ENCODE assay signal across 21 cellular contexts in the genomic region with DNA sequence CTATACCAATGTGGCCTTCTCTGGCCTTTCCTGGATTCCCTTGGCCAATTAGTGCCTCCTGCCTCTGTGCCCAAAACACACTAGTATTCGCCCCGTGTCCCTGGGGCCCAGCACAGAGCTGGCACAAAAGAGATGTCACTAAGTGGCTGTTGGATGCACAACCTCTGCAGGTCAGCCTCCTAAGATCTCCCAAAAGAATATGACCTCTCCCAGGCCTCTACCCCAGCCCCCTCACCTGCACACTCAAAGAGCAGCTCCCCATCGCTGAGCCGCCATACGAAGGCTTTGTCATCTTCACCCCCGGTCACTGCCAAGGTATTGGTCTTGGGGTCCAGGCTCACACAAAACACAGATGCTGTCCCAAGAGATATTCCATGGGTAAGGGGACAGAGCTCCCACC. TPM values are rescaled to one million over a fixed set of nuclear protein-coding genes. Genes with fewer than 3 reads are reported as not detected.
A peak's percentile ranks its signal among the peaks of the same experiment; 100 is the strongest.
DNase-seq lines count a peak whose midpoint lies in the region; ATAC-seq and TF ChIP-seq lines count a peak whose summit lies in the region.
"Had no signal": no experiment of that assay in that cellular context is flagged by ENCODE, and none has a peak within 500 bp of the region (broad histone marks: within the 10 kb centered on the region; RNA-seq: fewer than 3 reads in every experiment).

No MANE protein-coding gene starts in this region.

- CTCF ChIA-PET in activated naive CD4-positive, alpha-beta T cell treated with anti-CD3 and anti-CD28 coated beads for 36 hours (lab: Charles Lee): interaction anchor here (0.8 to 1.1 kb wide), 3 partner anchors 9 to 82 kb away, joined by 3 to 4 read pairs (median 3); no protein-coding TSS in a partner anchor
- CTCF ChIA-PET in activated CD8-positive, alpha-beta T cell treated with anti-CD3 and anti-CD28 coated beads for 36 hours (lab: Charles Lee): interaction anchor here (1.5 to 2.3 kb wide), 2 partner anchors 10 to 11 kb away, joined by 5 to 10 read pairs; no protein-coding TSS in a partner anchor

- no peaks in the 10 kb centered on the region for H3K9me3 Mint-ChIP-seq in activated naive CD4-positive, alpha-beta T cell treated with anti-CD3 and anti-CD28 coated beads, Interleukin-2, amount 50 U/mL, for 72 hours
- no peaks in the 10 kb centered on the region for H3K9me3 Mint-ChIP-seq in activated naive CD4-positive, alpha-beta T cell treated with anti-CD3 and anti-CD28 coated beads for 36 hours
- H3K9me3 Mint-ChIP-seq in activated CD8-positive, alpha-beta T cell treated with anti-CD3 and anti-CD28 coated beads for 36 hours: no peaks in the 10 kb centered on the region
- H3K9me3 Mint-ChIP-seq in glutamatergic neuron (ENCODE audit: unreplicated experiment): peaks cover 2% of the 10 kb centered on the region
- H3K9me3 Mint-ChIP-seq: stimulated activated naive CD8-positive, alpha-beta T cell treated with anti-CD3 and anti-CD28 coated beads, Interleukin-15, Interleukin-2, amounts not matched to agents 100 ng/mL and 50 ng/mL, for 24 hours had no signal

- H3K27me3 Mint-ChIP-seq in activated naive CD4-positive, alpha-beta T cell treated with anti-CD3 and anti-CD28 coated beads for 36 hours (ENCODE audit: low read depth): no peaks in the 10 kb centered on the region
- no peaks in the 10 kb centered on the region for H3K27me3 Mint-ChIP-seq in activated CD8-positive, alpha-beta T cell treated with anti-CD3 and anti-CD28 coated beads for 36 hours
- peaks cover 7% of the 10 kb centered on the region for H3K27me3 Mint-ChIP-seq in glutamatergic neuron (ENCODE audit: unreplicated experiment)
- H3K27me3 Mint-ChIP-seq: stimulated activated naive CD8-positive, alpha-beta T cell treated with anti-CD3 and anti-CD28 coated beads, Interleukin-15, Interleukin-2, amounts not matched to agents 100 ng/mL and 50 ng/mL, for 24 hours had no signal

- peaks cover 0 to 65% (median 53%) of the 10 kb centered on the region in 6 donors for H3K36me3 ChIP-seq in spleen

- H3K4me3 ChIP-seq in spleen: no peak overlapping the region
- H3K4me3 ChIP-seq: cardiac muscle cell, skin epidermis, tibial nerve had no signal

- no peaks in the 10 kb centered on the region for H3K27me3 ChIP-seq in spleen (replicated peaks in 1 of 7)
- H3K27me3 ChIP-seq: cardiac muscle cell, tibial nerve had no signal

- DNase-seq in activated naive CD4-positive, alpha-beta T cell treated with anti-CD3 and anti-CD28 coated beads, Interleukin-2, amount 50 U/mL, for 72 hours (ENCODE audit: low spot score in 2 of 2): no peak
- DNase-seq in activated naive CD4-positive, alpha-beta T cell treated with anti-CD3 and anti-CD28 coated beads for 36 hours: no peak
- no peak for DNase-seq in activated CD8-positive, alpha-beta T cell treated with anti-CD3 and anti-CD28 coated beads for 36 hours
- DNase-seq in glutamatergic neuron: no peak
- DNase-seq in spleen: peak; percentile 64
- no peak for DNase-seq in cortex of kidney (lab: John Stamatoyannopoulos, UW)
- no peak for DNase-seq in NCI-H2196 treated with DMSO at 0.1 percent for 48 hours (lab: John Stamatoyannopoulos, UW; ENCODE audit: unreplicated experiment)
- DNase-seq: activated CD4-positive, alpha-beta T cell treated with anti-CD3 and anti-CD28 coated beads for 4 hours; GF-D8; IMR-90; MM.1S; NCI-H2171; NCI-H526 treated with DMSO at 0.1 percent for 48 hours had no signal

- H3K27ac ChIP-seq in spleen: no peak overlapping the region
- H3K27ac ChIP-seq: cardiac muscle cell, skin epidermis, tibial nerve had no signal

- H3K4me3 Mint-ChIP-seq in activated naive CD4-positive, alpha-beta T cell treated with anti-CD3 and anti-CD28 coated beads for 36 hours: no peak overlapping the region
- peak overlapping the region; percentile 22 for H3K4me3 Mint-ChIP-seq in activated CD8-positive, alpha-beta T cell treated with anti-CD3 and anti-CD28 coated beads for 36 hours
- H3K4me3 Mint-ChIP-seq in glutamatergic neuron (ENCODE audit: unreplicated experiment): no peak overlapping the region

- no peak for TF ChIP-seq POLR2A in spleen (IDR thresholded peaks at IDR 0.05)

- peaks cover 36% of the 10 kb centered on the region for H3K4me1 Mint-ChIP-seq in activated naive CD4-positive, alpha-beta T cell treated with anti-CD3 and anti-CD28 coated beads for 36 hours (ENCODE audit: low read depth)
- peaks cover 42% of the 10 kb centered on the region for H3K4me1 Mint-ChIP-seq in activated CD8-positive, alpha-beta T cell treated with anti-CD3 and anti-CD28 coated beads for 36 hours (ENCODE audit: low read depth)
- peaks cover 10% of the 10 kb centered on the region for H3K4me1 Mint-ChIP-seq in glutamatergic neuron (ENCODE audit: low read depth, unreplicated experiment)

- peak overlapping the region; percentile 31 to 73 for H3K27ac Mint-ChIP-seq in activated naive CD4-positive, alpha-beta T cell treated with anti-CD3 and anti-CD28 coated beads, Interleukin-2, amount 50 U/mL, for 72 hours
- H3K27ac Mint-ChIP-seq in activated naive CD4-positive, alpha-beta T cell treated with anti-CD3 and anti-CD28 coated beads for 36 hours: no peak overlapping the region
- no peak overlapping the region for H3K27ac Mint-ChIP-seq in activated CD8-positive, alpha-beta T cell treated with anti-CD3 and anti-CD28 coated beads for 36 hours
- peak overlapping the region; percentile 22 for H3K27ac Mint-ChIP-seq in glutamatergic neuron (ENCODE audit: unreplicated experiment)
- H3K27ac Mint-ChIP-seq: stimulated activated naive CD8-positive, alpha-beta T cell treated with anti-CD3 and anti-CD28 coated beads, Interleukin-15, Interleukin-2, amounts not matched to agents 100 ng/mL and 50 ng/mL, for 24 hours had no signal

- WGBS in spleen, 5 donors: 94 to 99% (median 97%) methylated on average over 6 of the region's 6 CpGs

- ATAC-seq in activated naive CD4-positive, alpha-beta T cell treated with anti-CD3 and anti-CD28 coated beads, Interleukin-2, amount 50 U/mL, for 72 hours: no peak
- no peak for ATAC-seq in activated CD8-positive, alpha-beta T cell treated with anti-CD3 and anti-CD28 coated beads for 36 hours
- no peak for ATAC-seq in HG02938 (IDR thresholded peaks at IDR 0.05; ENCODE audit: unreplicated experiment)
- ATAC-seq: Right ventricle myocardium inferior had no signal

- intact Hi-C loops in activated naive CD4-positive, alpha-beta T cell treated with anti-CD3 and anti-CD28 coated beads for 36 hours (cut with micrococcal nuclease): no loop called here
- intact Hi-C loops in activated CD8-positive, alpha-beta T cell treated with anti-CD3 and anti-CD28 coated beads for 36 hours (cut with micrococcal nuclease): no loop called here
- intact Hi-C loops in spleen (cut with DNase I; ENCODE audit: low total_unique reads): no loop called here

- POLR2A ChIA-PET in activated CD8-positive, alpha-beta T cell treated with anti-CD3 and anti-CD28 coated beads for 36 hours (lab: Charles Lee): interaction anchor here (0.7 to 2.4 kb wide), 5 partner anchors 9 to 20 kb away, joined by 3 to 10 read pairs (median 5); no protein-coding TSS in a partner anchor

- H3K9me3 ChIP-seq in spleen: no peaks in the 10 kb centered on the region
- H3K9me3 ChIP-seq: tibial nerve had no signal

- peaks cover 12 to 14% of the 10 kb centered on the region in 2 donors for H3K36me3 Mint-ChIP-seq in activated naive CD4-positive, alpha-beta T cell treated with anti-CD3 and anti-CD28 coated beads, Interleukin-2, amount 50 U/mL, for 72 hours
- peaks cover 19% of the 10 kb centered on the region for H3K36me3 Mint-ChIP-seq in activated naive CD4-positive, alpha-beta T cell treated with anti-CD3 and anti-CD28 coated beads for 36 hours (ENCODE audit: low read depth)
- H3K36me3 Mint-ChIP-seq in activated CD8-positive, alpha-beta T cell treated with anti-CD3 and anti-CD28 coated beads for 36 hours (ENCODE audit: low read depth): peaks cover 26% of the 10 kb centered on the region
- H3K36me3 Mint-ChIP-seq in glutamatergic neuron (ENCODE audit: unreplicated experiment): peaks cover 4% of the 10 kb centered on the region

- peaks cover 27 to 84% (median 54%) of the 10 kb centered on the region in 6 donors for H3K4me1 ChIP-seq in spleen

- no peak for TF ChIP-seq CTCF in activated CD8-positive, alpha-beta T cell treated with anti-CD3 and anti-CD28 coated beads for 36 hours (IDR thresholded peaks at IDR 0.05)
- TF ChIP-seq CTCF in glutamatergic neuron (IDR thresholded peaks at IDR 0.05; ENCODE audit: partially characterized antibody, unreplicated experiment) (no peak), spleen (IDR thresholded peaks at IDR 0.05 in 8 of 11, conservative IDR thresholded peaks at IDR 0.05 in 3 of 11) (no peak)

RNA-seq across cellular contexts. Expression of a gene that starts 2.7 kb away (rescaled TPM):
- total RNA-seq in activated naive CD4-positive, alpha-beta T cell treated with anti-CD3 and anti-CD28 coated beads, Interleukin-2, amount 50 U/mL, for 72 hours: 10 to 100 TPM; 67.7 to 68.4 TPM
- total RNA-seq in activated naive CD4-positive, alpha-beta T cell treated with anti-CD3 and anti-CD28 coated beads for 36 hours: 10 to 100 TPM; 58.7 to 59.4 TPM
- 10 to 100 TPM; 75.8 to 82.8 TPM for total RNA-seq in activated CD8-positive, alpha-beta T cell treated with anti-CD3 and anti-CD28 coated beads for 36 hours
- total RNA-seq in glutamatergic neuron (ENCODE audit: unreplicated experiment) (64.6 TPM), spleen (10 to 100 TPM; 55.6 to 84.6 (median 61.9) TPM)
- 10 to 100 TPM; 54.1 to 93.8 (median 65.6) TPM for polyA plus RNA-seq in spleen

RNA-seq across cellular contexts. Expression of a gene that starts 3.1 kb away (rescaled TPM):
- total RNA-seq in activated naive CD4-positive, alpha-beta T cell treated with anti-CD3 and anti-CD28 coated beads, Interleukin-2, amount 50 U/mL, for 72 hours: 10 to 100 TPM; 25.1 to 30.4 TPM
- total RNA-seq in activated naive CD4-positive, alpha-beta T cell treated with anti-CD3 and anti-CD28 coated beads for 36 hours: 10 to 100 TPM; 20.4 to 21.4 TPM
- 10 to 100 TPM; 19.8 to 24.4 TPM for total RNA-seq in activated CD8-positive, alpha-beta T cell treated with anti-CD3 and anti-CD28 coated beads for 36 hours
- total RNA-seq in glutamatergic neuron (ENCODE audit: unreplicated experiment) (44.2 TPM), spleen (10 to 100 TPM; 41.4 to 61.2 (median 47.7) TPM)
- polyA plus RNA-seq in spleen: 10 to 100 TPM; 69.0 to 92.1 (median 83.5) TPM

RNA-seq across cellular contexts. Expression of a gene that starts 6.4 kb away (rescaled TPM):
- under 1 TPM; 0.46 to 0.88 TPM for total RNA-seq in activated naive CD4-positive, alpha-beta T cell treated with anti-CD3 and anti-CD28 coated beads, Interleukin-2, amount 50 U/mL, for 72 hours
- under 1 TPM in 1 of 2 experiments, not detected in 1; 0.10 TPM for total RNA-seq in activated naive CD4-positive, alpha-beta T cell treated with anti-CD3 and anti-CD28 coated beads for 36 hours
- under 1 TPM; 0.16 to 0.45 TPM for total RNA-seq in activated CD8-positive, alpha-beta T cell treated with anti-CD3 and anti-CD28 coated beads for 36 hours
- 1.6 TPM for total RNA-seq in glutamatergic neuron (ENCODE audit: unreplicated experiment)
- 10 to 100 TPM in 1 of 7 donors, 1 to 10 TPM in 6; 2.6 to 13.9 (median 7.3) TPM for total RNA-seq in spleen
- 1 to 10 TPM; 1.4 to 9.0 (median 2.9) TPM for polyA plus RNA-seq in spleen
- total RNA-seq: frontal cortex had no signal
- polyA plus RNA-seq: AG04450 had no signal

RNA-seq across cellular contexts. Expression of a gene that starts 25.0 kb away (rescaled TPM):
- total RNA-seq in activated naive CD4-positive, alpha-beta T cell treated with anti-CD3 and anti-CD28 coated beads, Interleukin-2, amount 50 U/mL, for 72 hours: 10 to 100 TPM; 46.1 to 47.5 TPM
- total RNA-seq in activated naive CD4-positive, alpha-beta T cell treated with anti-CD3 and anti-CD28 coated beads for 36 hours: 10 to 100 TPM; 43.1 to 43.4 TPM
- total RNA-seq in activated CD8-positive, alpha-beta T cell treated with anti-CD3 and anti-CD28 coated beads for 36 hours: 10 to 100 TPM; 53.5 to 57.9 TPM
- total RNA-seq in glutamatergic neuron (ENCODE audit: unreplicated experiment) (1.8 TPM), spleen (100 to 1,000 TPM in 3 of 7 donors, 10 to 100 TPM in 4; 79.4 to 121 (median 95.9) TPM)
- 10 to 100 TPM; 17.2 to 33.1 (median 27.4) TPM for polyA plus RNA-seq in spleen

RNA-seq across cellular contexts. Expression of a gene that starts 50.3 kb away (rescaled TPM):
- 100 to 1,000 TPM; 567 to 656 TPM for total RNA-seq in activated naive CD4-positive, alpha-beta T cell treated with anti-CD3 and anti-CD28 coated beads, Interleukin-2, amount 50 U/mL, for 72 hours
- 100 to 1,000 TPM; 461 to 475 TPM for total RNA-seq in activated naive CD4-positive, alpha-beta T cell treated with anti-CD3 and anti-CD28 coated beads for 36 hours
- total RNA-seq in activated CD8-positive, alpha-beta T cell treated with anti-CD3 and anti-CD28 coated beads for 36 hours: 100 to 1,000 TPM; 636 to 644 TPM
- total RNA-seq in glutamatergic neuron (ENCODE audit: unreplicated experiment) (207 TPM), spleen (100 to 1,000 TPM; 344 to 554 (median 430) TPM)
- 100 to 1,000 TPM; 262 to 317 (median 289) TPM for polyA plus RNA-seq in spleen

Comparison
In these comparisons a context has a peak if more than half of its experiments do, and no peak if none do; other contexts are left out.
1. H3K27ac Mint-ChIP-seq: peak in activated naive CD4-positive, alpha-beta T cell treated with anti-CD3 and anti-CD28 coated beads, Interleukin-2, amount 50 U/mL, for 72 hours (2 of 2) and glutamatergic neuron (single experiment); none in activated naive CD4-positive, alpha-beta T cell treated with anti-CD3 and anti-CD28 coated beads for 36 hours (single experiment) and activated CD8-positive, alpha-beta T cell treated with anti-CD3 and anti-CD28 coated beads for 36 hours (single experiment).